In genomic region chr6:118903134-118903533, GRCh38 we compare ENCODE assay signal across 1 cellular context.
TF ChIP-seq lines count a peak whose summit lies in the region.

No MANE protein-coding gene starts in this region.

TF ChIP-seq in WTC11, 78 proteins besides CTCF, POLR2A, EP300 and RAD21 (continued from another document):
- TF ChIP-seq CDX4 (CRISPR knock-in tag; IDR thresholded peaks at IDR 0.05; ENCODE audit: borderline replicate concordance) (no peak), ZMAT4 (CRISPR knock-in tag; IDR thresholded peaks at IDR 0.05) (no peak), PREB (CRISPR knock-in tag; IDR thresholded peaks at IDR 0.05; ENCODE audit: borderline replicate concordance) (no peak), PRRX2 (CRISPR knock-in tag; IDR thresholded peaks at IDR 0.05) (no peak), FOXP1 (CRISPR knock-in tag; IDR thresholded peaks at IDR 0.05; ENCODE audit: borderline replicate concordance) (no peak)
